ENCODE assay signal across 29 cellular contexts in genomic region chr7:104039363-104039762, GRCh38. TPM values are rescaled to one million over a fixed set of nuclear protein-coding genes. Genes with fewer than 3 reads are reported as not detected.
DNase-seq lines count a peak whose midpoint lies in the region; ATAC-seq, FAIRE-seq and TF ChIP-seq lines count a peak whose summit lies in the region.
"Had no signal": no experiment of that assay in that cellular context is flagged by ENCODE, and none has a peak within 500 bp of the region (broad histone marks: within the 10 kb centered on the region; RNA-seq: fewer than 3 reads in every experiment).

No MANE protein-coding gene starts in this region.

- H3K36me3 ChIP-seq in upper lobe of left lung: no peaks in the 10 kb centered on the region
- H3K36me3 ChIP-seq: Peyer's patch had no signal

- TF ChIP-seq POLR2A in NB4 (IDR thresholded peaks at IDR 0.05; ENCODE audit: extremely low read depth, insufficient read length) (no peak), upper lobe of left lung (IDR thresholded peaks at IDR 0.05) (no peak)

- peaks cover 0 to 5% (median 2%) of the 10 kb centered on the region in 4 donors for H3K9me3 ChIP-seq in upper lobe of left lung
- H3K9me3 ChIP-seq: Peyer's patch, SK-N-SH had no signal

- WGBS in upper lobe of left lung, 2 donors: 41 to 64% methylated on average over 3 of the region's 3 CpGs

- H3K27ac ChIP-seq in upper lobe of left lung: no peak overlapping the region
- H3K27ac ChIP-seq: 22Rv1, C4-2B, Peyer's patch had no signal

- ATAC-seq in upper lobe of left lung (ENCODE audit: low FRiP score in 2 of 2) (no peak), GM21529 (IDR thresholded peaks at IDR 0.05; ENCODE audit: unreplicated experiment) (no peak)
- ATAC-seq: CD8-positive, alpha-beta T cell; GM12878; HCT116; T-cell had no signal

- TF ChIP-seq CTCF in NB4 (IDR thresholded peaks at IDR 0.05; ENCODE audit: low read depth, low read length) (no peak), upper lobe of left lung (IDR thresholded peaks at IDR 0.05) (no peak)

- peak; percentile 46 for FAIRE-seq in urothelium cell line (lab: Jason Lieb, UNC)
- FAIRE-seq: GM12878 had no signal

- no peaks in the 10 kb centered on the region for H3K4me1 ChIP-seq in upper lobe of left lung
- H3K4me1 ChIP-seq: Peyer's patch had no signal

- no peaks in the 10 kb centered on the region for H3K27me3 ChIP-seq in upper lobe of left lung
- H3K27me3 ChIP-seq: Peyer's patch had no signal

- no peak for TF ChIP-seq EP300 in upper lobe of left lung (IDR thresholded peaks at IDR 0.05)

- peak; percentile 0 for DNase-seq in NCI-H510A treated with DMSO at 0.1 percent for 48 hours (lab: John Stamatoyannopoulos, UW)
- no peak for DNase-seq in NCI-H510A (lab: John Stamatoyannopoulos, UW)
- DNase-seq in NB4 (ENCODE audit: low read depth): peak; percentile 19
- peak; percentile 25 for DNase-seq in SKM-1 treated with dmso at 0.1 percent for 144 hours (lab: John Stamatoyannopoulos, UW; ENCODE audit: unreplicated experiment)
- DNase-seq in urothelium cell line (ENCODE audit: low spot score): no peak
- DNase-seq in upper lobe of left lung: no peak
- no peak for DNase-seq in stimulated activated naive CD4-positive, alpha-beta T cell treated with Interleukin-2 at 50 U/mL for 16 hours (lab: John Stamatoyannopoulos, UW)
- DNase-seq: CD8-positive, alpha-beta T cell; DMS 273 treated with DMSO at 0.1 percent for 48 hours; DMS79; EL; GDM1; KG1; MM.1S; NCI-H2029; NCI-H446 treated with DMSO at 0.1 percent for 48 hours; NCI-H69; Peyer's patch; SHP77 treated with DMSO at 0.1 percent for 48 hours; SK-N-SH; T-cell had no signal

- H3K4me3 ChIP-seq in NB4 (ENCODE audit: low read depth, low read length) (no peak overlapping the region), upper lobe of left lung (no peak overlapping the region)
- H3K4me3 ChIP-seq: GM12878, Peyer's patch had no signal

RNA-seq across cellular contexts. Expression of gene RELN, which starts 49.9 kb away (rescaled TPM):
- total RNA-seq in upper lobe of left lung: 1 to 10 TPM in 5 of 6 donors, not detected in 1; 1.1 to 3.6 (median 2.6) TPM
- total RNA-seq: B cell; CD8-positive, alpha-beta T cell; H4; OCI-LY7 had no signal

Comparison
In these comparisons a context has a peak if more than half of its experiments do, and no peak if none do; other contexts are left out.
1. DNase-seq: peak in NCI-H510A treated with DMSO at 0.1 percent for 48 hours (single experiment), NB4 (single experiment) and SKM-1 treated with dmso at 0.1 percent for 144 hours (single experiment); none in NCI-H510A (single experiment), urothelium cell line (single experiment), upper lobe of left lung (0 of 2) and stimulated activated naive CD4-positive, alpha-beta T cell treated with Interleukin-2 at 50 U/mL for 16 hours (single experiment).